Comparison of ENCODE assay signal across 24 cellular contexts in the genomic region with DNA sequence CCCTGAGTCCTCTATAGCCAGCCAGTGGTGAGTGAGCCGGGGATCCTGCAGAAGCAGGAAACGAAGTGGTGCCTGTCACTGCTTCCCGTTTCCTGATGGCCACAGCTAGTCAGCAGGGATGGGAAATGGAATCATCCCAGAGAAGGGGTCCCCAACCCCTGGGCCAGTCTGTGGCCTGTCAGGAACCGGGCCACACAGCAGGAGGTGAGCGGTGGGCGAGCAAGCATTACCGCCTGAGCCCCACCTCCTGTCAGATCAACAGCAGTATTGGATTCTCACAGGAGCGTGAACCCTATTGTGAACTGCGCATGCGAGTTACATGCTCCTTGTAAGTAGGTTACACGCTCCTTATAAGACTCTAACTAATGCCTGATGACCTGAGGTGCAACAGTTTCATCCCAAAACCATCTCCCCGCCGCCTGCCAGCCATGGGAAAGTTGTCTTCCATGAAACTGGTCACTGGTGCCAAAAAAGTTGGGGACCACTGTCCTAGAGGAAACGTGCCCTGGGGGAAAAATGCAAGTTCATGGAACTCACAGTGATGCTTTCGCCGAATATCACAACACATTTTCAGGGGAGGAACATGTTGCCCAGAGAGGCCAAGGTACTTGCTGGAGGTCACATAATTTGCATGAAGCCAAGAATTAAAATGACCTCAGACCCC.
A peak's percentile ranks its signal among the peaks of the same experiment; 100 is the strongest.
DNase-seq lines count a peak whose midpoint lies in the region; ATAC-seq, FAIRE-seq and TF ChIP-seq lines count a peak whose summit lies in the region.
"Had no signal": no experiment of that assay in that cellular context is flagged by ENCODE, and none has a peak within 500 bp of the region (broad histone marks: within the 10 kb centered on the region; RNA-seq: fewer than 3 reads in every experiment).

No MANE protein-coding gene starts in this region.

- no peak for TF ChIP-seq CTCF in CD4-positive, alpha-beta T cell (IDR thresholded peaks at IDR 0.05)
- TF ChIP-seq CTCF in endothelial cell of umbilical vein (IDR thresholded peaks at IDR 0.05; ENCODE audit: extremely low read depth in 1 of 2, insufficient read depth in 1 of 2, low read depth in 1 of 2, low read length in 2 of 2): no peak
- no peak for TF ChIP-seq CTCF in pancreas (IDR thresholded peaks at IDR 0.05)

- H3K27ac Mint-ChIP-seq in CD4-positive, alpha-beta T cell: peak overlapping the region; percentile 97
- H3K27ac Mint-ChIP-seq: stimulated activated memory B cell treated with anti-CD40 and anti-IgM and Interleukin-4, amounts not matched to agents 10 μg/mL and 1 μg/mL and 100 μg/mL, for 72 hours had no signal

- peaks cover 44% of the 10 kb centered on the region for H3K4me1 ChIP-seq in Karpas-422 (ENCODE audit: low read length)
- peaks cover 6% of the 10 kb centered on the region for H3K4me1 ChIP-seq in endothelial cell of umbilical vein (ENCODE audit: control insufficient read depth, extremely low read depth, insufficient read depth, low read length)
- no peaks in the 10 kb centered on the region for H3K4me1 ChIP-seq in pancreas
- H3K4me1 ChIP-seq: HAP-1, testis had no signal

- POLR2A ChIA-PET in CD4-positive, alpha-beta T cell (lab: Charles Lee): interaction anchor here (1.2 to 1.4 kb wide), 3 partner anchors 13 to 323 kb away, joined by 4 read pairs; no protein-coding TSS in a partner anchor
- POLR2A ChIA-PET in endothelial cell of umbilical vein (lab: Charles Lee): no interaction called here

- no peaks in the 10 kb centered on the region for H3K9me2 ChIP-seq in Karpas-422 (replicated peaks; ENCODE audit: insufficient read depth, low read length)

- H3K9ac ChIP-seq in Karpas-422 (ENCODE audit: low read length) (no peak overlapping the region), endothelial cell of umbilical vein (replicated peaks; ENCODE audit: extremely low read depth, insufficient read depth, low read length) (no peak overlapping the region)

- no peak overlapping the region for H3K27ac ChIP-seq in CD4-positive, alpha-beta T cell (ENCODE audit: low read depth, low read length)
- H3K27ac ChIP-seq in Karpas-422 (ENCODE audit: low read length): peak overlapping the region; percentile 21
- H3K27ac ChIP-seq in endothelial cell of umbilical vein (ENCODE audit: insufficient read depth, low read depth, low read length): no peak overlapping the region
- H3K27ac ChIP-seq in pancreas: no peak overlapping the region
- H3K27ac ChIP-seq: dorsolateral prefrontal cortex, RWPE1, testis had no signal

- H3K27me3 ChIP-seq in CD4-positive, alpha-beta T cell (ENCODE audit: control insufficient read depth, insufficient read depth, low read length): no peaks in the 10 kb centered on the region
- no peaks in the 10 kb centered on the region for H3K27me3 ChIP-seq in Karpas-422 (ENCODE audit: low read length)
- H3K27me3 ChIP-seq in endothelial cell of umbilical vein (ENCODE audit: control insufficient read depth in 2 of 2, insufficient read depth in 2 of 2, low read length in 2 of 2): no peaks in the 10 kb centered on the region
- no peaks in the 10 kb centered on the region for H3K27me3 ChIP-seq in pancreas
- H3K27me3 ChIP-seq: dorsolateral prefrontal cortex, testis had no signal

- peak; percentile 44 for FAIRE-seq in endothelial cell of umbilical vein (lab: Jason Lieb, UNC)
- FAIRE-seq in pancreas (lab: Jason Lieb, UNC): no peak
- FAIRE-seq: keratinocyte had no signal

- H3K36me3 ChIP-seq in Karpas-422 (ENCODE audit: insufficient read depth, low read length) (peaks cover 19% of the 10 kb centered on the region; the same call in 1 of the 2 replicates), endothelial cell of umbilical vein (ENCODE audit: control insufficient read depth in 2 of 2, extremely low read depth in 1 of 2, insufficient read depth in 2 of 2, low read length in 2 of 2) (no peaks in the 10 kb centered on the region), pancreas (no peaks in the 10 kb centered on the region)
- H3K36me3 ChIP-seq: HAP-1 had no signal

- no peak overlapping the region for H2AFZ ChIP-seq in Karpas-422 (ENCODE audit: low read length)
- H2AFZ ChIP-seq in endothelial cell of umbilical vein (ENCODE audit: low read depth, low read length): no peak overlapping the region

- no peak for ATAC-seq in CD4-positive, alpha-beta T cell (ENCODE audit: poor library complexity)
- ATAC-seq in sciatic nerve (no peak), pancreas (no peak)
- ATAC-seq: stimulated activated memory B cell treated with anti-CD40 and anti-IgM and Interleukin-4, amounts not matched to agents 10 μg/mL and 1 μg/mL and 100 μg/mL, for 72 hours had no signal

- no peaks in the 10 kb centered on the region for H3K9me3 Mint-ChIP-seq in CD4-positive, alpha-beta T cell
- H3K9me3 Mint-ChIP-seq: stimulated activated memory B cell treated with anti-CD40 and anti-IgM and Interleukin-4, amounts not matched to agents 10 μg/mL and 1 μg/mL and 100 μg/mL, for 72 hours had no signal

- TF ChIP-seq POLR2A in endothelial cell of umbilical vein (IDR thresholded peaks at IDR 0.05; ENCODE audit: low read depth, low read length): no peak

- no peaks in the 10 kb centered on the region for H3K9me3 ChIP-seq in CD4-positive, alpha-beta T cell (ENCODE audit: control insufficient read depth, low read length)
- H3K9me3 ChIP-seq in Karpas-422 (ENCODE audit: low read length): no peaks in the 10 kb centered on the region
- no peaks in the 10 kb centered on the region for H3K9me3 ChIP-seq in endothelial cell of umbilical vein (replicated peaks; ENCODE audit: control insufficient read depth, insufficient read depth, low read length)
- H3K9me3 ChIP-seq in pancreas: no peaks in the 10 kb centered on the region
- H3K9me3 ChIP-seq: HAP-1, testis had no signal

- no peaks in the 10 kb centered on the region for H3K79me2 ChIP-seq in Karpas-422 (ENCODE audit: low read length)
- no peaks in the 10 kb centered on the region for H3K79me2 ChIP-seq in endothelial cell of umbilical vein (ENCODE audit: control insufficient read depth, insufficient read depth, low read length)

- BruUV-seq in endothelial cell of umbilical vein (replicated peaks; lab: Mats Ljungman, UMichigan): no TSS peak

- no peaks in the 10 kb centered on the region for H3K27me3 Mint-ChIP-seq in CD4-positive, alpha-beta T cell

- H3K4me3 ChIP-seq in Karpas-422 (ENCODE audit: low read length) (no peak overlapping the region), endothelial cell of umbilical vein (replicated peaks in 1 of 3; ENCODE audit: insufficient read depth in 1 of 3, low read depth in 1 of 3, low read length in 3 of 3) (no peak overlapping the region), pancreas (no peak overlapping the region)
- H3K4me3 ChIP-seq: dorsolateral prefrontal cortex, HAP-1, lung, testis had no signal

- peaks cover 84% of the 10 kb centered on the region for H3K4me1 Mint-ChIP-seq in CD4-positive, alpha-beta T cell (ENCODE audit: low read depth)

- no peaks in the 10 kb centered on the region for H3K9me1 ChIP-seq in endothelial cell of umbilical vein (replicated peaks; ENCODE audit: control insufficient read depth, extremely low read depth, insufficient read depth, low read length)

- intact Hi-C loops in CD4-positive, alpha-beta T cell (cut with DNase I, micrococcal nuclease): loop anchor here (5.0 to 10.0 kb wide), 2 partner anchors 106 to 228 kb away; no protein-coding TSS in a partner anchor
- intact Hi-C loops in endothelial cell of umbilical vein (cut with micrococcal nuclease): loop anchor here (5.0 kb wide), 1 partner anchor 56 kb away; no protein-coding TSS in a partner anchor
- intact Hi-C loops in sciatic nerve (cut with DNase I): no loop called here
- intact Hi-C loops in pancreas (cut with DNase I): loop anchor here in 2 of 3 donors (10.0 kb wide), 2 partner anchors 318 to 538 kb away; no protein-coding TSS in a partner anchor

- no peak for DNase-seq in CD4-positive, alpha-beta T cell
- DNase-seq in Karpas-422 (no peak), endothelial cell of umbilical vein (ENCODE audit: low read depth, low spot score) (no peak), sciatic nerve (ENCODE audit: low spot score) (peak; percentile 31), T-helper 9 cell (no peak), pancreas (no peak)
- no peak for DNase-seq in activated naive CD4-positive, alpha-beta T cell treated with Interleukin-2 at 50 U/mL for 16 hours
- DNase-seq: activated CD4-positive, alpha-beta T cell treated with anti-CD3 and anti-CD28 coated beads for 48 hours; activated effector memory CD4-positive, alpha-beta T cell treated with anti-CD3 and anti-CD28 coated beads, Interleukin-2, amount 50 U/mL, for 16 hours; anterior cingulate cortex; DMS79 treated with DMSO at 0.1 percent for 48 hours; erythroblast; foreskin melanocyte; NCI-H1092 treated with DMSO at 0.1 percent for 48 hours; NCI-H2081 treated with DMSO at 0.1 percent for 48 hours; NCI-H524; occipital lobe; testis had no signal

- WGBS in pancreas, 2 donors: 43 to 48% methylated on average over 16 of the region's 16 CpGs

- H3K4me2 ChIP-seq in Karpas-422 (ENCODE audit: low read depth, low read length, poor library complexity, severe bottlenecking): no peak overlapping the region
- H3K4me2 ChIP-seq in endothelial cell of umbilical vein (ENCODE audit: insufficient read depth, low read length): no peak overlapping the region

- no peaks in the 10 kb centered on the region for H4K20me1 ChIP-seq in Karpas-422 (ENCODE audit: insufficient read depth, low read depth, low read length)
- H4K20me1 ChIP-seq in endothelial cell of umbilical vein (replicated peaks; ENCODE audit: control insufficient read depth, extremely low read depth, insufficient read depth, low read length): no peaks in the 10 kb centered on the region

- CTCF ChIA-PET in CD4-positive, alpha-beta T cell (lab: Charles Lee): no interaction called here
- CTCF ChIA-PET in endothelial cell of umbilical vein (lab: Charles Lee): interaction anchor here (0.8 to 1.6 kb wide), 5 partner anchors 7 to 323 kb away, joined by 3 to 7 read pairs (median 3); no protein-coding TSS in a partner anchor

- peak overlapping the region; percentile 60 for H3K4me3 Mint-ChIP-seq in CD4-positive, alpha-beta T cell
- H3K4me3 Mint-ChIP-seq: stimulated activated memory B cell treated with anti-CD40 and anti-IgM and Interleukin-4, amounts not matched to agents 10 μg/mL and 1 μg/mL and 100 μg/mL, for 72 hours had no signal

- dilution Hi-C loops in endothelial cell of umbilical vein (cut with MboI; ENCODE audit: extremely low pct_ligation_motif_present, low sequenced_read_pairs): no loop called here

- no peaks in the 10 kb centered on the region for H3K36me3 Mint-ChIP-seq in CD4-positive, alpha-beta T cell (ENCODE audit: low read depth)
- H3K36me3 Mint-ChIP-seq: stimulated activated memory B cell treated with anti-CD40 and anti-IgM and Interleukin-4, amounts not matched to agents 10 μg/mL and 1 μg/mL and 100 μg/mL, for 72 hours had no signal

TF ChIP-seq in endothelial cell of umbilical vein, 7 proteins besides CTCF, POLR2A, EP300 and RAD21:
- peak; percentile 30 for TF ChIP-seq FOS (IDR thresholded peaks at IDR 0.05; ENCODE audit: borderline replicate concordance, insufficient read depth, low read length)
- TF ChIP-seq MYC (IDR thresholded peaks at IDR 0.05; ENCODE audit: low read depth, low read length): no peak
